Comparison of ENCODE assay signal across 8 cellular contexts in genomic region chr19:34662919-34663318, GRCh38. TPM values are rescaled to one million over a fixed set of nuclear protein-coding genes. Genes with fewer than 3 reads are reported as not detected.
DNase-seq lines count a peak whose midpoint lies in the region; ATAC-seq and TF ChIP-seq lines count a peak whose summit lies in the region.

No MANE protein-coding gene starts in this region.

- no peak overlapping the region for H3K27ac ChIP-seq in aorta (ENCODE audit: low read depth in 1 of 2, low read length in 2 of 2)

- peak; percentile 36 for DNase-seq in activated naive CD4-positive, alpha-beta T cell treated with Interleukin-2 at 50 U/mL for 16 hours
- DNase-seq in activated naive CD4-positive, alpha-beta T cell treated with anti-CD3 and anti-CD28 coated beads, Interleukin-2, amount 50 U/mL, for 16 hours, result no peak
- DNase-seq in NCI-H1092 treated with DMSO at 0.1 percent for 48 hours (lab: John Stamatoyannopoulos, UW), result peak; percentile 27
- DNase-seq in activated B cell treated with CpG ODN at 0.5 μM for 24 hours, result no peak
- peak; percentile 35 for DNase-seq in iPS-NIHi11 (ENCODE audit: low spot score)
- DNase-seq in aorta, result no peak
- no peak for DNase-seq in NCI-H2081 treated with DMSO at 0.1 percent for 48 hours (lab: John Stamatoyannopoulos, UW)

- ATAC-seq in activated B cell treated with CpG ODN at 0.5 μM for 24 hours (ENCODE audit: low read depth) (peak; percentile 75), GM18511 (IDR thresholded peaks at IDR 0.05; ENCODE audit: unreplicated experiment) (no peak), aorta (ENCODE audit: low FRiP score) (no peak)

- H3K4me3 Mint-ChIP-seq in activated B cell treated with CpG ODN at 0.5 μM for 24 hours, result no peak overlapping the region

- H3K36me3 ChIP-seq in aorta (ENCODE audit: control insufficient read depth in 1 of 2, insufficient read depth in 2 of 2, low read length in 1 of 2), result no peaks in the 10 kb centered on the region

- H3K27me3 Mint-ChIP-seq in activated B cell treated with CpG ODN at 0.5 μM for 24 hours, result no peaks in the 10 kb centered on the region

- CTCF ChIA-PET in activated B cell treated with CpG ODN at 0.5 μM for 24 hours (lab: Charles Lee), result interaction anchor here (0.9 kb wide), 1 partner anchor 20 kb away, joined by 3 read pairs; no protein-coding TSS in a partner anchor

- POLR2A ChIA-PET in activated B cell treated with CpG ODN at 0.5 μM for 24 hours (lab: Charles Lee), result interaction anchor here (1.8 kb wide), 1 partner anchor 15 kb away, joined by 8 read pairs; the partner anchor contains the start of gene ZNF302

- H3K9me3 ChIP-seq in aorta (ENCODE audit: control insufficient read depth, low read length), result no peaks in the 10 kb centered on the region

- intact Hi-C loops in activated B cell treated with CpG ODN at 0.5 μM for 24 hours (cut with micrococcal nuclease), result no loop called here
- intact Hi-C loops in aorta (cut with DNase I), result no loop called here

- no peak overlapping the region for H3K27ac Mint-ChIP-seq in activated B cell treated with CpG ODN at 0.5 μM for 24 hours

- H3K9me3 Mint-ChIP-seq in activated B cell treated with CpG ODN at 0.5 μM for 24 hours, result peaks cover 3% of the 10 kb centered on the region

- 39 to 51% methylated on average over 5 of the region's 5 CpGs for WGBS in aorta, 2 donors

- TF ChIP-seq CTCF in activated B cell treated with CpG ODN at 0.5 μM for 24 hours (IDR thresholded peaks at IDR 0.05), result no peak

- H3K4me1 ChIP-seq in aorta (ENCODE audit: control insufficient read depth in 1 of 2, insufficient read depth in 2 of 2, low read length in 2 of 2), result no peaks in the 10 kb centered on the region

- no peaks in the 10 kb centered on the region for H3K27me3 ChIP-seq in aorta (ENCODE audit: control insufficient read depth in 1 of 2, insufficient read depth in 2 of 2, low read length in 1 of 2)

- H3K4me3 ChIP-seq in aorta (ENCODE audit: low read length in 2 of 2), result no peak overlapping the region

- peaks cover 13% of the 10 kb centered on the region for H3K4me1 Mint-ChIP-seq in activated B cell treated with CpG ODN at 0.5 μM for 24 hours

- H3K36me3 Mint-ChIP-seq in activated B cell treated with CpG ODN at 0.5 μM for 24 hours (ENCODE audit: low read depth), result no peaks in the 10 kb centered on the region

RNA-seq across cellular contexts. Expression of gene SCGB2B2, which starts 14.0 kb away (rescaled TPM):
- total RNA-seq in activated B cell treated with CpG ODN at 0.5 μM for 24 hours (0.78 and 1.4 TPM in 2 replicates), aorta (1 to 10 TPM in 1 of 2 donors, under 1 TPM in 1; 0.75 to 2.2 TPM)
- not detected for polyA plus RNA-seq in aorta

RNA-seq across cellular contexts. Expression of gene ZNF302, which starts 14.6 kb away (rescaled TPM):
- total RNA-seq in activated B cell treated with CpG ODN at 0.5 μM for 24 hours (33.7 and 38.1 TPM in 2 replicates), aorta (10 to 100 TPM; 20.5 to 37.3 TPM)
- polyA plus RNA-seq in aorta, result 10 to 100 TPM; 20.0 to 23.8 TPM

Comparison
In these comparisons a context has a peak if more than half of its experiments do, and no peak if none do; other contexts are left out.
1. DNase-seq: peak in activated naive CD4-positive, alpha-beta T cell treated with Interleukin-2 at 50 U/mL for 16 hours (single experiment), NCI-H1092 treated with DMSO at 0.1 percent for 48 hours (single experiment) and iPS-NIHi11 (single experiment); none in activated naive CD4-positive, alpha-beta T cell treated with anti-CD3 and anti-CD28 coated beads, Interleukin-2, amount 50 U/mL, for 16 hours (single experiment), activated B cell treated with CpG ODN at 0.5 μM for 24 hours (single experiment), aorta (0 of 2) and NCI-H2081 treated with DMSO at 0.1 percent for 48 hours (single experiment).